In the genomic region with DNA sequence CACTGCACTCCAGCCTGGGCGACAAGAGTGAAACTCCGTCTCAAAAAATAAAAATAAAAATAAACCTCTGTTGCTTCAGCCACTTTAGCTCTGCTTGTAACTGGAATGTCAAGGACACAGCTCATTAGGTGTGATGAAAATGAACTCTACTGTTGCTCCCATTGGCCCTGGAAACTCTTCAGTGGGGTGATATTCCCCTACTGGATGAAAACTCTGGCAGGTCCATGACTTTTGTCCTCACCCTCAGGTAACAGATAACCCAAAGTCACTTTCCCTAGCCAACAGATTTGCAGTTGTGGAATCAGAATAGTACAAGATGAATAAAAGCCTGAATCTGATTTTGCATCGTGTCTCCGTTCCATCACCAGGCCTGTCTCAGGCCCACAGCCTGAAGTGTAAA, we compare ENCODE assay signal across 26 cellular contexts.
"Had no signal": no experiment of that assay in that cellular context is flagged by ENCODE, and none has a peak within 500 bp of the region (broad histone marks: within the 10 kb centered on the region; RNA-seq: fewer than 3 reads in every experiment).

No MANE protein-coding gene starts in this region.

- H3K36me3 ChIP-seq: left lung, lower lobe of right lung, ovary, right atrium auricular region, right lobe of liver, stomach, thyroid gland, transverse colon, upper lobe of left lung, vagina had no signal

- H3K27me3 ChIP-seq: left lung, ovary, right atrium auricular region, right lobe of liver, stomach, testis, thyroid gland, transverse colon, upper lobe of left lung, vagina had no signal

- H3K4me3 ChIP-seq: left lung, lower lobe of right lung, ovary, right atrium auricular region, right lobe of liver, smooth muscle cell, stomach, testis, thyroid gland, transverse colon, upper lobe of left lung, vagina had no signal

- H3K27ac Mint-ChIP-seq: mesothelial cell of epicardium; naive B cell; natural killer cell; progenitor cell of endocrine pancreas; stimulated activated memory B cell treated with anti-CD40 and anti-IgM and Interleukin-4, amounts not matched to agents 10 μg/mL and 1 μg/mL and 100 μg/mL, for 72 hours had no signal

- H3K4me1 Mint-ChIP-seq: mesothelial cell of epicardium; naive B cell; stimulated activated memory B cell treated with anti-CD40 and anti-IgM and Interleukin-4, amounts not matched to agents 10 μg/mL and 1 μg/mL and 100 μg/mL, for 72 hours had no signal

- DNase-seq: hippocampal formation; left lung; lower lobe of right lung; mammary epithelial cell; mesendoderm; naive B cell; natural killer cell; nephron progenitor cell; ovary; right lobe of liver; stimulated activated CD4-positive, alpha-beta T cell treated with anti-CD3 and anti-CD28 coated beads, Interleukin-1b, Interleukin-23, amount 100 ng/mL, for 48 hours; stimulated activated CD4-positive, alpha-beta T cell treated with anti-CD3 and anti-CD28 coated beads, Interleukin-2, amount 100 ng/mL, for 48 hours; stimulated activated CD4-positive, alpha-beta T cell treated with anti-CD3 and anti-CD28 coated beads, Interleukin-4, amount 100 ng/mL, for 4 hours; stimulated activated CD8-positive, alpha-beta memory T cell treated with anti-CD3 and anti-CD28 coated beads, Interleukin-4, amount 100 ng/mL, for 48 hours; stimulated activated naive CD8-positive, alpha-beta T cell treated with anti-CD3 and anti-CD28 coated beads, Interleukin-15, Interleukin-2, amounts not matched to agents 100 U/mL and 50 U/mL, for 24 hours; stomach; testis; thyroid gland; transverse colon; upper lobe of left lung had no signal

- H3K9me3 ChIP-seq: lower lobe of right lung, ovary, right atrium auricular region, right lobe of liver, stomach, testis, thyroid gland, transverse colon, vagina had no signal

- H3K27ac ChIP-seq: left lung, lower lobe of right lung, ovary, right atrium auricular region, right lobe of liver, stomach, testis, thyroid gland, transverse colon, upper lobe of left lung, vagina had no signal

- H3K36me3 Mint-ChIP-seq: mesothelial cell of epicardium had no signal

- H3K4me2 ChIP-seq: smooth muscle cell had no signal

- H3K4me1 ChIP-seq: left lung, lower lobe of right lung, right atrium auricular region, right lobe of liver, stomach, testis, thyroid gland, upper lobe of left lung had no signal

- H3K4me3 Mint-ChIP-seq: mesothelial cell of epicardium; naive B cell; natural killer cell; nephron progenitor cell; stimulated activated memory B cell treated with anti-CD40 and anti-IgM and Interleukin-4, amounts not matched to agents 10 μg/mL and 1 μg/mL and 100 μg/mL, for 72 hours had no signal

- H3K27me3 Mint-ChIP-seq: progenitor cell of endocrine pancreas; stimulated activated memory B cell treated with anti-CD40 and anti-IgM and Interleukin-4, amounts not matched to agents 10 μg/mL and 1 μg/mL and 100 μg/mL, for 72 hours had no signal
